ENCODE assay signal across 8 cellular contexts in the genomic region with DNA sequence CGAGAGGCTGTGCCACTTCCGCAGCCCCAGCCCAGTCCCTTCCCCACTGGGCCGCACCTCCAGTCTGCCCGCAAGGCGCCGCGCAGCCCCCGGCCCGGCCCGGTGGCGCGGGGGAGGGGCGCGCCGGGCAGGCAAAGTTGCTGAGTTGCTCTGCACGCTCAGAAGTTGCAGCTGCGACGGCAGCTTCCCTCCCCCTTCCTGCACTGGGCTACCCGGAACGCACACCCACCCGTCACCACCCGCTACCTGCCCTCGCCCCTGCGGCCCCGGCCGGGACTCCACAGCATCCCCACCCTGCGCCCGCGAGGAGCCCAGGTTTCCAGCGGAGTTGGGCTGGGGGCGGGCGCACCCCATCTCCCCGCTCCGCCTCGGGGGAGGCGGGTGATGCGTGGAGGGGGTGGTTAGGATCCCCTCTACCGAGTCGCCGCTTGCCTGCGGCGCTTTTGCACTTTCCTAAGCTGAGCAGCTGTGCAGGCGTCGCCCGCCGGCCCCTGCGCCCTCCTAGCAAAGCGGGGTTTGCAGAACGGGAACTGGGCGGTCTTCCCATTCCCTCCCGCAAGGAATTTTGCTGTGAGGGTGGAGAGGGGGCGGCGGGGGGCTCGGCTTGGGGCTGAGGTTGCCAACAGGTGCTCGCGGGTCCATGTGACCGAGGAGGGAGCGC.
DNase-seq lines count a peak whose midpoint lies in the region; ATAC-seq, FAIRE-seq and TF ChIP-seq lines count a peak whose summit lies in the region.

No MANE protein-coding gene starts in this region.

- H3K4me3 ChIP-seq in AG09309 (ENCODE audit: control insufficient read depth, low read depth, low read length), result peak overlapping the region; percentile 47
- H3K4me3 ChIP-seq in duodenal mucosa (ENCODE audit: low read depth in 1 of 2, low read length in 2 of 2), result peak overlapping the region; percentile 79 to 80

- H3K27me3 Mint-ChIP-seq in memory B cell, result no peaks in the 10 kb centered on the region

- H3K9me3 Mint-ChIP-seq in memory B cell, result no peaks in the 10 kb centered on the region

- H3K36me3 ChIP-seq in duodenal mucosa (ENCODE audit: control insufficient read depth in 1 of 2, insufficient read depth in 2 of 2, low read length in 2 of 2), result no peaks in the 10 kb centered on the region

- peaks cover 0 to 16% of the 10 kb centered on the region in 2 donors for H3K4me1 ChIP-seq in duodenal mucosa (ENCODE audit: control insufficient read depth in 1 of 2, insufficient read depth in 2 of 2, low read length in 2 of 2)

- ATAC-seq in memory B cell (ENCODE audit: low read depth), result peak; percentile 78
- ATAC-seq in HG02571 (IDR thresholded peaks at IDR 0.05; ENCODE audit: unreplicated experiment), result no peak

- DNase-seq in AG09309 (ENCODE audit: low read depth), result no peak
- DNase-seq in GM19239 (ENCODE audit: insufficient read length, low spot score), result peak; percentile 44
- DNase-seq in Kasumi-1 (lab: John Stamatoyannopoulos, UW), result peak; percentile 53 to 63
- peak; percentile 45 for DNase-seq in activated CD4-positive, alpha-beta T cell treated with anti-CD3 and anti-CD28 coated beads for 1 hour
- DNase-seq in memory B cell (ENCODE audit: low spot score in 2 of 2), result peak; percentile 47 to 66
- DNase-seq in stimulated activated naive CD4-positive, alpha-beta T cell (lab: John Stamatoyannopoulos, UW), result peak; percentile 41 to 80 (median 59)

- no peaks in the 10 kb centered on the region for H3K27me3 ChIP-seq in duodenal mucosa (ENCODE audit: control insufficient read depth in 1 of 2, insufficient read depth in 2 of 2, low read length in 2 of 2)

- no peak for TF ChIP-seq CTCF in AG09309 (IDR thresholded peaks at IDR 0.05; ENCODE audit: control insufficient read depth, insufficient read depth, low read depth, low read length, missing control alignments)

- no peaks in the 10 kb centered on the region for H3K36me3 Mint-ChIP-seq in memory B cell

- no peak overlapping the region for H3K27ac Mint-ChIP-seq in memory B cell

- peak overlapping the region; percentile 76 to 77 for H3K9ac ChIP-seq in duodenal mucosa (ENCODE audit: low read depth in 1 of 2, low read length in 2 of 2)

- peaks cover 16% of the 10 kb centered on the region for H3K4me1 Mint-ChIP-seq in memory B cell

- no peaks in the 10 kb centered on the region for H3K9me3 ChIP-seq in duodenal mucosa (ENCODE audit: control insufficient read depth in 1 of 2, low read length in 2 of 2)

- H3K27ac ChIP-seq in duodenal mucosa (ENCODE audit: low read depth, low read length), result peak overlapping the region; percentile 86

- H3K4me3 Mint-ChIP-seq in memory B cell, result peak overlapping the region; percentile 82

- no peak for FAIRE-seq in GM19239 (lab: Jason Lieb, UNC)
